In the genomic region with DNA sequence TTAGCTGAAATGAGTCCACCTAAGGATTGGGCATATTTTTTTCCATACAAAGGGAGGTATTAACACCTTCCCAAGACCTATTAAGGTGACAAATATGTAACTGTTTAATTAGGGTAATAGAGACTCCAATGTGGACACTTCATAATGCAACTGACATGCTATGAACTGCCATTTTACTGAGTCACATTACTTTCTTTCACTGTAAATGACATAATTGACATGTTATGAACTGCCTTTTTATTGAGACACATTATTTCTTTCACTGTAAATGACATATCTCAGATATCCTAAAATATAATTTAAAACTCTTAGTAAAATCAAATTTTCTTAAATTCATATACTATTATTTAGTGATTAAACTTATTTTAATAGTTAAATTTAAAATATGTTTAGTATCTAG, we compare ENCODE assay signal across 25 cellular contexts.
"Had no signal": no experiment of that assay in that cellular context is flagged by ENCODE, and none has a peak within 500 bp of the region (broad histone marks: within the 10 kb centered on the region; RNA-seq: fewer than 3 reads in every experiment).

No MANE protein-coding gene starts in this region.

- H3K27me3 ChIP-seq: cardiac muscle cell, SJCRH30 had no signal

- H3K9me2 ChIP-seq: SK-N-SH had no signal

- H3K4me3 ChIP-seq: cardiac muscle cell, K562, SJCRH30 had no signal

- H3K9ac ChIP-seq: SK-N-SH had no signal

- H3K4me2 ChIP-seq: SK-N-SH had no signal

- H3K36me3 ChIP-seq: cardiac muscle cell, SJCRH30, WERI-Rb-1 had no signal

- DNase-seq: activated CD4-positive, alpha-beta memory T cell treated with anti-CD3 and anti-CD28 coated beads, Interleukin-2, amount 10 ng/mL, durations not matched to agents 7 days and 5 days; activated CD4-positive, alpha-beta T cell treated with anti-CD3 and anti-CD28 coated beads for 36 hours; activated CD4-positive, alpha-beta T cell treated with anti-CD3 and anti-CD28 coated beads, Interleukin-2, amount 50 U/mL, for 1 hour; activated gamma-delta T cell; activated naive CD4-positive, alpha-beta T cell treated with anti-CD3 and anti-CD28 coated beads for 36 hours; activated T-cell treated with anti-CD3 and anti-CD28 coated beads for 4 hours; activated T-cell treated with anti-CD3 and anti-CD28 coated beads, Interleukin-2, amount 50 U/mL, for 48 hours; amygdala; Karpas-422; MM.1S; NCI-H1105; NCI-H1694; NCI-H2029 treated with DMSO at 0.1 percent for 48 hours; NCI-H345; NCI-H510A; NCI-H526 treated with DMSO at 0.1 percent for 48 hours; OCI-M1; Right ventricle myocardium superior; SJCRH30; SK-N-SH; T-helper 1 cell; WERI-Rb-1 had no signal

- H3K4me1 ChIP-seq: SJCRH30 had no signal

- H3K27ac ChIP-seq: cardiac muscle cell, RWPE1, SJCRH30, WERI-Rb-1 had no signal

- H3K9me3 ChIP-seq: SJCRH30, SK-N-SH had no signal
